In genomic region chr7:29297194-29297890, GRCh38 we compare ENCODE assay signal across 14 cellular contexts.
DNase-seq lines count a peak whose midpoint lies in the region; ATAC-seq and TF ChIP-seq lines count a peak whose summit lies in the region.
"Had no signal": no experiment of that assay in that cellular context is flagged by ENCODE, and none has a peak within 500 bp of the region (broad histone marks: within the 10 kb centered on the region; RNA-seq: fewer than 3 reads in every experiment).

No MANE protein-coding gene starts in this region.

- H3K9ac ChIP-seq in NT2/D1 (ENCODE audit: insufficient read length, low read depth), result no peak overlapping the region

- TF ChIP-seq CTCF in AG09309 (IDR thresholded peaks at IDR 0.05; ENCODE audit: control insufficient read depth, insufficient read depth, low read depth, low read length, missing control alignments) (peak; percentile 12), GM12864 (IDR thresholded peaks at IDR 0.05; ENCODE audit: low read depth, low read length, missing control alignments) (peak; percentile 44), foreskin fibroblast (IDR thresholded peaks at IDR 0.05; ENCODE audit: low read depth, low read length) (peak; percentile 13), upper lobe of left lung (IDR thresholded peaks at IDR 0.05) (no peak)

- H3K27ac ChIP-seq in upper lobe of left lung, result no peak overlapping the region
- H3K27ac ChIP-seq: skin epidermis had no signal

- no peaks in the 10 kb centered on the region for H3K27me3 ChIP-seq in NT2/D1 (ENCODE audit: insufficient read depth, insufficient read length)
- H3K27me3 ChIP-seq in upper lobe of left lung, result no peaks in the 10 kb centered on the region

- no peaks in the 10 kb centered on the region for H3K9me3 ChIP-seq in NT2/D1 (ENCODE audit: insufficient read depth, low read length)
- no peaks in the 10 kb centered on the region for H3K9me3 ChIP-seq in upper lobe of left lung

- no peak overlapping the region for H3K4me3 ChIP-seq in AG09309 (ENCODE audit: control insufficient read depth, low read depth, low read length)
- H3K4me3 ChIP-seq in GM12864 (ENCODE audit: low read depth, low read length), result no peak overlapping the region
- no peak overlapping the region for H3K4me3 ChIP-seq in NT2/D1 (ENCODE audit: insufficient read length, low read depth)
- no peak overlapping the region for H3K4me3 ChIP-seq in foreskin fibroblast (ENCODE audit: low read depth in 1 of 2, low read length in 2 of 2)
- no peak overlapping the region for H3K4me3 ChIP-seq in upper lobe of left lung
- H3K4me3 ChIP-seq: skin epidermis had no signal

- TF ChIP-seq POLR2A in upper lobe of left lung (IDR thresholded peaks at IDR 0.05), result no peak

- no peak for ATAC-seq in upper lobe of left lung (ENCODE audit: low FRiP score in 2 of 2)

- H3K4me1 ChIP-seq in NT2/D1 (ENCODE audit: insufficient read depth, insufficient read length) (peaks cover 9% of the 10 kb centered on the region), upper lobe of left lung (no peaks in the 10 kb centered on the region)

- 80 to 87% methylated on average over 16 of the region's 16 CpGs for WGBS in upper lobe of left lung, 2 donors

- DNase-seq in AG09309 (ENCODE audit: low read depth) (no peak), GM12864 (ENCODE audit: low read depth) (no peak), NT2/D1 (ENCODE audit: low read depth, low spot score) (peak; percentile 57), foreskin fibroblast (no peak), HuH-7 (ENCODE audit: low spot score) (no peak), upper lobe of left lung (no peak), NCI-H510A (lab: John Stamatoyannopoulos, UW) (no peak), NCI-H2081 treated with DMSO at 0.1 percent for 48 hours (lab: John Stamatoyannopoulos, UW) (no peak)
- DNase-seq: activated CD4-positive, alpha-beta T cell treated with anti-CD3 and anti-CD28 coated beads for 1 hour; activated naive CD4-positive, alpha-beta T cell treated with anti-CD3 and anti-CD28 coated beads, Interleukin-2, amount 50 U/mL, for 16 hours; HCEC 1CT; NCI-H2029; Right ventricle myocardium superior had no signal

- no peak for TF ChIP-seq EP300 in upper lobe of left lung (IDR thresholded peaks at IDR 0.05)

- H3K36me3 ChIP-seq in NT2/D1 (ENCODE audit: insufficient read depth, insufficient read length, low read length) (no peaks in the 10 kb centered on the region), upper lobe of left lung (no peaks in the 10 kb centered on the region)

Comparison
In these comparisons a context has a peak if more than half of its experiments do, and no peak if none do; other contexts are left out.
1. CTCF ChIP-seq: peak in AG09309 (single experiment), GM12864 (single experiment) and foreskin fibroblast (single experiment); none in upper lobe of left lung (0 of 6).